ENCODE assay signal across 10 cellular contexts in genomic region chr2:209619782-209620181, GRCh38.
DNase-seq lines count a peak whose midpoint lies in the region; ATAC-seq lines count a peak whose summit lies in the region.
"Had no signal": no experiment of that assay in that cellular context is flagged by ENCODE, and none has a peak within 500 bp of the region (broad histone marks: within the 10 kb centered on the region; RNA-seq: fewer than 3 reads in every experiment).

No MANE protein-coding gene starts in this region.

- peaks cover 3 to 11% of the 10 kb centered on the region in 2 donors for H3K27me3 Mint-ChIP-seq in stimulated activated naive B cell treated with anti-CD40 and anti-IgM and Interleukin-4, amounts not matched to agents 10 μg/mL and 1 μg/mL and 100 μg/mL, for 72 hours

- peak; percentile 92 for DNase-seq in SKM-1 treated with dmso at 0.1 percent for 144 hours (lab: John Stamatoyannopoulos, UW; ENCODE audit: unreplicated experiment)
- DNase-seq in stimulated activated naive B cell treated with anti-CD40 and anti-IgM and Interleukin-4, amounts not matched to agents 10 μg/mL and 1 μg/mL and 100 μg/mL, for 72 hours, result peak; percentile 20
- no peak for DNase-seq in G401 (ENCODE audit: low spot score)
- DNase-seq in A172 (ENCODE audit: low spot score), result no peak
- DNase-seq in NCI-H2196 (lab: John Stamatoyannopoulos, UW; ENCODE audit: unreplicated experiment), result no peak
- DNase-seq: amygdala, head of caudate nucleus, NCI-H1105 had no signal

- in situ Hi-C loops in G401 (cut with HindIII; ENCODE audit: low sequenced_read_pairs), result no loop called here

- no peak overlapping the region for H3K27ac Mint-ChIP-seq in stimulated activated naive B cell treated with anti-CD40 and anti-IgM and Interleukin-4, amounts not matched to agents 10 μg/mL and 1 μg/mL and 100 μg/mL, for 72 hours

- H3K4me3 Mint-ChIP-seq in stimulated activated naive B cell treated with anti-CD40 and anti-IgM and Interleukin-4, amounts not matched to agents 10 μg/mL and 1 μg/mL and 100 μg/mL, for 72 hours, result no peak overlapping the region

- ATAC-seq in GM21367 (IDR thresholded peaks at IDR 0.05; ENCODE audit: unreplicated experiment) (peak; percentile 76), HG03460 (IDR thresholded peaks at IDR 0.05; ENCODE audit: unreplicated experiment) (peak; percentile 78)
- peak; percentile 99 for ATAC-seq in stimulated activated naive B cell treated with anti-CD40 and anti-IgM and Interleukin-4, amounts not matched to agents 10 μg/mL and 1 μg/mL and 100 μg/mL, for 72 hours (replicated peaks)

- peaks cover 5% of the 10 kb centered on the region in 2 donors for H3K36me3 Mint-ChIP-seq in stimulated activated naive B cell treated with anti-CD40 and anti-IgM and Interleukin-4, amounts not matched to agents 10 μg/mL and 1 μg/mL and 100 μg/mL, for 72 hours

- peaks cover 6 to 10% of the 10 kb centered on the region in 2 donors for H3K9me3 Mint-ChIP-seq in stimulated activated naive B cell treated with anti-CD40 and anti-IgM and Interleukin-4, amounts not matched to agents 10 μg/mL and 1 μg/mL and 100 μg/mL, for 72 hours

- peaks cover 6 to 9% of the 10 kb centered on the region in 2 donors for H3K4me1 Mint-ChIP-seq in stimulated activated naive B cell treated with anti-CD40 and anti-IgM and Interleukin-4, amounts not matched to agents 10 μg/mL and 1 μg/mL and 100 μg/mL, for 72 hours

Comparison
In these comparisons a context has a peak if more than half of its experiments do, and no peak if none do; other contexts are left out.
1. DNase-seq: peak in SKM-1 treated with dmso at 0.1 percent for 144 hours (single experiment) and stimulated activated naive B cell treated with anti-CD40 and anti-IgM and Interleukin-4, amounts not matched to agents 10 μg/mL and 1 μg/mL and 100 μg/mL, for 72 hours (single experiment); none in G401 (single experiment), A172 (single experiment) and NCI-H2196 (single experiment).
2. Peak in every context shown above with its lines, with median percentiles within 50 percentile points of each other: ATAC-seq.